ENCODE assay signal across 8 cellular contexts in genomic region chr16:70332728-70333127, GRCh38. TPM values are rescaled to one million over a fixed set of nuclear protein-coding genes. Genes with fewer than 3 reads are reported as not detected.
DNase-seq lines count a peak whose midpoint lies in the region; ATAC-seq and TF ChIP-seq lines count a peak whose summit lies in the region.
"Not testable (repeated sequence)": the region's sequence is repeated elsewhere in the genome, so short reads cannot be mapped to it uniquely, and the experiment has no call there.

No MANE protein-coding gene starts in this region.

- TF ChIP-seq RAD21 in Ishikawa (IDR thresholded peaks at IDR 0.05; ENCODE audit: low read depth), result not testable (repeated sequence)

- intact Hi-C loops in activated B cell treated with CpG ODN at 0.5 μM for 24 hours (cut with micrococcal nuclease), result not testable (repeated sequence)

- POLR2A ChIA-PET in activated B cell treated with CpG ODN at 0.5 μM for 24 hours (lab: Charles Lee), result not testable (repeated sequence)

- peak overlapping the region; percentile 29 for H3K27ac ChIP-seq in cingulate gyrus (ENCODE audit: low read depth, low read length)

- not testable (repeated sequence) for H3K4me3 ChIP-seq in fibroblast of mammary gland (ENCODE audit: control insufficient read depth, low read depth, low read length)

- H3K4me1 Mint-ChIP-seq in activated B cell treated with CpG ODN at 0.5 μM for 24 hours; activated naive CD8-positive, alpha-beta T cell treated with anti-CD3 and anti-CD28 coated beads for 36 hours; memory B cell; stimulated activated naive CD8-positive, alpha-beta T cell treated with anti-CD3 and anti-CD28 coated beads, Interleukin-15, Interleukin-2, amounts not matched to agents 100 ng/mL and 50 ng/mL, for 24 hours (ENCODE audit: low read depth): not testable (repeated sequence)

- not testable (repeated sequence) for H3K27me3 Mint-ChIP-seq in activated B cell treated with CpG ODN at 0.5 μM for 24 hours; activated naive CD8-positive, alpha-beta T cell treated with anti-CD3 and anti-CD28 coated beads for 36 hours; memory B cell; stimulated activated naive CD8-positive, alpha-beta T cell treated with anti-CD3 and anti-CD28 coated beads, Interleukin-15, Interleukin-2, amounts not matched to agents 100 ng/mL and 50 ng/mL, for 24 hours

- not testable (repeated sequence) for H3K4me3 Mint-ChIP-seq in activated B cell treated with CpG ODN at 0.5 μM for 24 hours; activated naive CD8-positive, alpha-beta T cell treated with anti-CD3 and anti-CD28 coated beads for 36 hours; memory B cell; stimulated activated naive CD8-positive, alpha-beta T cell treated with anti-CD3 and anti-CD28 coated beads, Interleukin-15, Interleukin-2, amounts not matched to agents 100 ng/mL and 50 ng/mL, for 24 hours

- H3K27ac Mint-ChIP-seq in activated B cell treated with CpG ODN at 0.5 μM for 24 hours (peak overlapping the region; percentile 32), memory B cell (peak overlapping the region; percentile 64)
- H3K27ac Mint-ChIP-seq in activated naive CD8-positive, alpha-beta T cell treated with anti-CD3 and anti-CD28 coated beads for 36 hours, result peak overlapping the region; percentile 24
- peak overlapping the region; percentile 45 for H3K27ac Mint-ChIP-seq in stimulated activated naive CD8-positive, alpha-beta T cell treated with anti-CD3 and anti-CD28 coated beads, Interleukin-15, Interleukin-2, amounts not matched to agents 100 ng/mL and 50 ng/mL, for 24 hours

- not testable (repeated sequence) for ATAC-seq in activated B cell treated with CpG ODN at 0.5 μM for 24 hours (ENCODE audit: low read depth); memory B cell (ENCODE audit: low read depth)

- TF ChIP-seq EP300 in Ishikawa (IDR thresholded peaks at IDR 0.05; ENCODE audit: borderline replicate concordance), result not testable (repeated sequence)

- not testable (repeated sequence) for TF ChIP-seq CTCF in activated B cell treated with CpG ODN at 0.5 μM for 24 hours (IDR thresholded peaks at IDR 0.05); fibroblast of mammary gland (conservative IDR thresholded peaks at IDR 0.05; ENCODE audit: control insufficient read depth, insufficient read depth, low read depth, low read length)

- CTCF ChIA-PET in activated B cell treated with CpG ODN at 0.5 μM for 24 hours (lab: Charles Lee), result not testable (repeated sequence)

- H3K36me3 Mint-ChIP-seq in activated B cell treated with CpG ODN at 0.5 μM for 24 hours (ENCODE audit: low read depth) (peaks cover 52% of the 10 kb centered on the region), memory B cell (peaks cover 31% of the 10 kb centered on the region)
- peaks cover 12% of the 10 kb centered on the region for H3K36me3 Mint-ChIP-seq in activated naive CD8-positive, alpha-beta T cell treated with anti-CD3 and anti-CD28 coated beads for 36 hours
- peaks cover 35% of the 10 kb centered on the region for H3K36me3 Mint-ChIP-seq in stimulated activated naive CD8-positive, alpha-beta T cell treated with anti-CD3 and anti-CD28 coated beads, Interleukin-15, Interleukin-2, amounts not matched to agents 100 ng/mL and 50 ng/mL, for 24 hours (ENCODE audit: low read depth)

- peak; percentile 93 for DNase-seq in DMS53 (lab: John Stamatoyannopoulos, UW)
- DNase-seq in activated B cell treated with CpG ODN at 0.5 μM for 24 hours; activated naive CD8-positive, alpha-beta T cell treated with anti-CD3 and anti-CD28 coated beads for 36 hours; memory B cell (ENCODE audit: low spot score in 2 of 2): not testable (repeated sequence)
- DNase-seq in fibroblast of mammary gland (ENCODE audit: low read depth), result peak; percentile 15

- H3K9me3 Mint-ChIP-seq in activated B cell treated with CpG ODN at 0.5 μM for 24 hours; activated naive CD8-positive, alpha-beta T cell treated with anti-CD3 and anti-CD28 coated beads for 36 hours; memory B cell; stimulated activated naive CD8-positive, alpha-beta T cell treated with anti-CD3 and anti-CD28 coated beads, Interleukin-15, Interleukin-2, amounts not matched to agents 100 ng/mL and 50 ng/mL, for 24 hours: not testable (repeated sequence)

TF ChIP-seq in Ishikawa, 13 proteins besides CTCF, POLR2A, EP300 and RAD21:
- 0 out of 2 replicates have a peak, but pooled peaks have one; percentile 21 for TF ChIP-seq USF1 (IDR thresholded peaks at IDR 0.05)

RNA-seq across cellular contexts. Expression of gene DDX19A, which starts 14.0 kb away (rescaled TPM):
- 38.2 and 45.4 TPM in 2 replicates for total RNA-seq in activated B cell treated with CpG ODN at 0.5 μM for 24 hours
- 10 to 100 TPM; 67.4 to 72.1 TPM for total RNA-seq in activated naive CD8-positive, alpha-beta T cell treated with anti-CD3 and anti-CD28 coated beads for 36 hours

RNA-seq across cellular contexts. Expression of gene DDX19B, which starts 33.7 kb away (rescaled TPM):
- 33.7 and 42.2 TPM in 2 replicates for total RNA-seq in activated B cell treated with CpG ODN at 0.5 μM for 24 hours
- 10 to 100 TPM; 36.7 to 39.3 TPM for total RNA-seq in activated naive CD8-positive, alpha-beta T cell treated with anti-CD3 and anti-CD28 coated beads for 36 hours

RNA-seq across cellular contexts. Expression of gene AARS1, which starts 43.4 kb away (rescaled TPM):
- total RNA-seq in activated B cell treated with CpG ODN at 0.5 μM for 24 hours, result 152 and 154 TPM in 2 replicates
- total RNA-seq in activated naive CD8-positive, alpha-beta T cell treated with anti-CD3 and anti-CD28 coated beads for 36 hours, result 100 to 1,000 TPM; 167 to 173 TPM
